ENCODE assay signal across 18 cellular contexts in the genomic region with DNA sequence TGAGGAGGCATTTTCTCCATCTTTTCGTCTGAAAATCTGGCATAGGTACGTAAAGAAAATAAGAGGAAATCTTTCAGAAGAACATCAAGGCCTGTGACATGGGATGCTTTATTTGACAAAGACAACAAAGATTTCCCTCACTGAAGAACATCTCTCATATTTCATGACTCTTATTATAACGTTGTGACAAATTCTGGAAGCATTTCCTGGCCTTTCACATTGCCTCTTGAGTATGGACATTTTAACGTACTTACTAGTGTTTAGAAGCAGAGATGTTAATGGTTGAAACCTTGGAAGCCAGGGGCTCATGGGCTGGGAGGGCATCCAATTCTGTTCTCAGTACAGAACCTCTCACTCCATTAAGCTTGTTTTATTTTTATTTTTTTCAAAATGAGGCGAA.
DNase-seq lines count a peak whose midpoint lies in the region; ATAC-seq, FAIRE-seq and TF ChIP-seq lines count a peak whose summit lies in the region.
"Had no signal": no experiment of that assay in that cellular context is flagged by ENCODE, and none has a peak within 500 bp of the region (broad histone marks: within the 10 kb centered on the region; RNA-seq: fewer than 3 reads in every experiment).

No MANE protein-coding gene starts in this region.

- no peak overlapping the region for H3K27ac ChIP-seq in astrocyte (ENCODE audit: low read depth, low read length)
- H3K27ac ChIP-seq: C4-2B, KMS-11, RWPE1 had no signal

- no peak overlapping the region for H3K4me3 Mint-ChIP-seq in astrocyte (ENCODE audit: unreplicated experiment)
- H3K4me3 Mint-ChIP-seq: T-helper 1 cell treated with Interleukin-12 subunit alpha and Interleukin-12 subunit beta and Interleukin-4 antibody, amounts not matched to agents 30 μg/mL and 1 μg/mL, for 36 hours had no signal

- ATAC-seq in GM21723 (IDR thresholded peaks at IDR 0.05; ENCODE audit: unreplicated experiment): no peak

- H3K9me3 Mint-ChIP-seq in astrocyte (ENCODE audit: unreplicated experiment): peaks cover 6% of the 10 kb centered on the region
- H3K9me3 Mint-ChIP-seq: T-helper 1 cell treated with Interleukin-12 subunit alpha and Interleukin-12 subunit beta and Interleukin-4 antibody, amounts not matched to agents 30 μg/mL and 1 μg/mL, for 36 hours had no signal

- no peak overlapping the region for H3K4me2 ChIP-seq in astrocyte (ENCODE audit: low read length)
- H3K4me2 ChIP-seq: KMS-11 had no signal

- DNase-seq in ELR (ENCODE audit: low read depth) (peak; percentile 51), LHCN-M2 (ENCODE audit: low read depth) (peak; percentile 55), astrocyte (ENCODE audit: low read depth) (peak; percentile 33), myocyte (ENCODE audit: low read depth) (peak; percentile 38), COR-L47 (lab: John Stamatoyannopoulos, UW) (no peak), pons (ENCODE audit: low spot score) (no peak), SHP77 treated with DMSO at 0.1 percent for 48 hours (lab: John Stamatoyannopoulos, UW) (no peak)
- DNase-seq: DMS79, GOT3, NCI-H2029 treated with DMSO at 0.1 percent for 48 hours, NCI-H748 treated with DMSO at 0.1 percent for 48 hours, OCI-M1 had no signal

- FAIRE-seq in astrocyte (lab: Jason Lieb, UNC): no peak
- FAIRE-seq: G401.6 had no signal

- no peak overlapping the region for H3K27ac Mint-ChIP-seq in astrocyte (ENCODE audit: unreplicated experiment)
- H3K27ac Mint-ChIP-seq: T-helper 1 cell treated with Interleukin-12 subunit alpha and Interleukin-12 subunit beta and Interleukin-4 antibody, amounts not matched to agents 30 μg/mL and 1 μg/mL, for 36 hours had no signal

- no peaks in the 10 kb centered on the region for H3K9me3 ChIP-seq in astrocyte (ENCODE audit: insufficient read depth, low read depth, low read length)

- no peak overlapping the region for H3K9ac ChIP-seq in astrocyte (ENCODE audit: low read length)
- H3K9ac ChIP-seq: KMS-11 had no signal

- no peaks in the 10 kb centered on the region for H3K36me3 Mint-ChIP-seq in astrocyte (ENCODE audit: low read depth, unreplicated experiment)

- H3K36me3 ChIP-seq in astrocyte (ENCODE audit: insufficient read depth, low read length): no peaks in the 10 kb centered on the region

- TF ChIP-seq CTCF in astrocyte (IDR thresholded peaks at IDR 0.05; ENCODE audit: insufficient read depth, low read depth, low read length): no peak

- H4K20me1 ChIP-seq in astrocyte (ENCODE audit: insufficient read depth, low read length): no peaks in the 10 kb centered on the region

- H3K27me3 ChIP-seq in astrocyte (ENCODE audit: insufficient read depth, low read length): no peaks in the 10 kb centered on the region

- no peak overlapping the region for H3K4me3 ChIP-seq in astrocyte (ENCODE audit: insufficient read depth, low read depth, low read length)

- no peaks in the 10 kb centered on the region for H3K27me3 Mint-ChIP-seq in astrocyte (ENCODE audit: low read depth, unreplicated experiment)

- H3K4me1 Mint-ChIP-seq in astrocyte (ENCODE audit: low read depth, unreplicated experiment): peaks cover 4% of the 10 kb centered on the region

- no peaks in the 10 kb centered on the region for H3K4me1 ChIP-seq in astrocyte (ENCODE audit: insufficient read depth, low read length)

- no peak overlapping the region for H2AFZ ChIP-seq in astrocyte (ENCODE audit: low read depth, low read length)

- no peaks in the 10 kb centered on the region for H3K79me2 ChIP-seq in astrocyte (ENCODE audit: insufficient read depth, low read length)

Comparison
In these comparisons a context has a peak if more than half of its experiments do, and no peak if none do; other contexts are left out.
1. DNase-seq: peak in ELR (single experiment), LHCN-M2 (single experiment), astrocyte (single experiment) and myocyte (single experiment); none in COR-L47 (single experiment), pons (single experiment) and SHP77 treated with DMSO at 0.1 percent for 48 hours (single experiment).